1 cellular context compared by ENCODE assay signal in the genomic region with DNA sequence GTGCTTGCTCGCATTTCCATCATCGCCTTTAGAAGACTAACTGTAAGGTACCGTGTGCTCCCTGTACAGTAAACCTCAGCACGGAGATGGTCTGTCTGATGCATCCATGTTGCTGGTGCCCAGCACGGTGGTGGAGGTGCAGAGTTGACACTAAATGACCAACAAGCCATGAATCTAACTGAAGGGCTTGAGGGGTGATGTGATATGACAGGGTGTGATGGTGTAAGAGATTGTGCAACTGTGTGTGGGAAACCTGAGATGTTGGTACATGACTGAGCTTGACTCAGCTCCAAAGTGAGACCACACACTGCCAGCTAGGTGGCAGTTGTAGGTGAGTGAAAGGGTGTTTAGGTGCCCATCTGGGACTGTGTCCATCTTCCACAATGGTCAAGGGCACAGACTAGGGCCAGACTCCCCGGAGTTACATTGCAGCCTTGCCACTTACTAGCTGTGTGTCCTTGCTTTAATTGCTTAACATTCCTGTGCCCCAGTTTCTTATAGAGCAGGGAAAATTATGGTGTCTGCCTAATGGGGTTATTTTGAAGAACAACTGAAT.
TF ChIP-seq lines count a peak whose summit lies in the region.

No MANE protein-coding gene starts in this region.

TF ChIP-seq in WTC11, 78 proteins besides CTCF, POLR2A, EP300 and RAD21 (continued from another document):
- TF ChIP-seq, protein P1, sequence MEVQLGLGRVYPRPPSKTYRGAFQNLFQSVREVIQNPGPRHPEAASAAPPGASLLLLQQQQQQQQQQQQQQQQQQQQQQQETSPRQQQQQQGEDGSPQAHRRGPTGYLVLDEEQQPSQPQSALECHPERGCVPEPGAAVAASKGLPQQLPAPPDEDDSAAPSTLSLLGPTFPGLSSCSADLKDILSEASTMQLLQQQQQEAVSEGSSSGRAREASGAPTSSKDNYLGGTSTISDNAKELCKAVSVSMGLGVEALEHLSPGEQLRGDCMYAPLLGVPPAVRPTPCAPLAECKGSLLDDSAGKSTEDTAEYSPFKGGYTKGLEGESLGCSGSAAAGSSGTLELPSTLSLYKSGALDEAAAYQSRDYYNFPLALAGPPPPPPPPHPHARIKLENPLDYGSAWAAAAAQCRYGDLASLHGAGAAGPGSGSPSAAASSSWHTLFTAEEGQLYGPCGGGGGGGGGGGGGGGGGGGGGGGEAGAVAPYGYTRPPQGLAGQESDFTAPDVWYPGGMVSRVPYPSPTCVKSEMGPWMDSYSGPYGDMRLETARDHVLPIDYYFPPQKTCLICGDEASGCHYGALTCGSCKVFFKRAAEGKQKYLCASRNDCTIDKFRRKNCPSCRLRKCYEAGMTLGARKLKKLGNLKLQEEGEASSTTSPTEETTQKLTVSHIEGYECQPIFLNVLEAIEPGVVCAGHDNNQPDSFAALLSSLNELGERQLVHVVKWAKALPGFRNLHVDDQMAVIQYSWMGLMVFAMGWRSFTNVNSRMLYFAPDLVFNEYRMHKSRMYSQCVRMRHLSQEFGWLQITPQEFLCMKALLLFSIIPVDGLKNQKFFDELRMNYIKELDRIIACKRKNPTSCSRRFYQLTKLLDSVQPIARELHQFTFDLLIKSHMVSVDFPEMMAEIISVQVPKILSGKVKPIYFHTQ (CRISPR knock-in tag; IDR thresholded peaks at IDR 0.05): no peak
